Comparison of ENCODE assay signal across 15 cellular contexts in the genomic region with DNA sequence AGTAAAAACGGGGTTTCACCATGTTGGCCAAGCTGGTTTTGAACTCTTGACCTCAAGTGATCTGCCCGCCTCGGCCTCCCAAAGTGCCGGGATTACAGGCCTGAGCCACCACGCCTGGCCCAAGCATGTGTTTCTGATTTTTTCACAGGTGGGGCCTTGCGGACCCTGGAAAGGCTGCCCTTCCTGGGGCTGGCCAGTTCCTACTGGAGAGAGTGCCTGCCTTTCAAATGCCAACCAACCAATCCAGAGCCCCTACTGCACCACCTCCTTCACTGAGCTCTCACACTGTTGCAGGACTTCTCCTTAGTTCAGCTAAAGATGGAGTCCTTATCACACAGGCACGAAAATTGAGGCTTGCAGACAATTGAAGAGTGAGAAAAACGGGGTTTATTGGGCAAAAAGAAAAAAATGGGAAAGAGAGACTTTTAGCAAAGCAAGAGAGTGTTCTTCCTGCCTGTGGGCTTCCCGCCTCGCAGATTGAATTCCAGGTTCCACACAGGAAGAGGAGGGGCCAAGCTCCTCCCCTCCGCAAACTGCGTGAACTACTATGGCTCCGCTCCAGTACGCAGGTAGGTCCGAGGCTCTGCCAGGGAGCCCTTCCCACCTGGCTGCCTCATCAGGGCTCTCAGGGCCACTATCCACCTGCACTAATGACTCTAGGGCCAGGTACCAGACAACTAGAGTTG. TPM values are rescaled to one million over a fixed set of nuclear protein-coding genes. Genes with fewer than 3 reads are reported as not detected.
"Had no signal": no experiment of that assay in that cellular context is flagged by ENCODE, and none has a peak within 500 bp of the region (broad histone marks: within the 10 kb centered on the region; RNA-seq: fewer than 3 reads in every experiment).

No MANE protein-coding gene starts in this region.

- H3K27me3 ChIP-seq: adrenal gland, hepatocyte had no signal

- H3K36me3 ChIP-seq: adrenal gland had no signal

- H2AFZ ChIP-seq: hepatocyte had no signal

- H3K4me1 Mint-ChIP-seq: activated B cell treated with CpG ODN at 0.5 μM for 24 hours; activated CD4-positive, alpha-beta T cell treated with anti-CD3 and anti-CD28 coated beads, Interleukin-2, amount 10 ng/mL, durations not matched to agents 24 days and 14 days; activated naive CD4-positive, alpha-beta T cell treated with anti-CD3 and anti-CD28 coated beads, Interleukin-2, amount 10 ng/mL, durations not matched to agents 7 days and 5 days; central memory CD8-positive, alpha-beta T cell had no signal

- H3K79me2 ChIP-seq: hepatocyte had no signal

- H3K4me3 Mint-ChIP-seq: activated B cell treated with CpG ODN at 0.5 μM for 24 hours; activated CD4-positive, alpha-beta T cell treated with anti-CD3 and anti-CD28 coated beads, Interleukin-2, amount 10 ng/mL, durations not matched to agents 24 days and 14 days; activated naive CD4-positive, alpha-beta T cell treated with anti-CD3 and anti-CD28 coated beads, Interleukin-2, amount 10 ng/mL, durations not matched to agents 7 days and 5 days; activated T-helper 1 cell treated with anti-CD3 and anti-CD28 coated beads, Interleukin-12 subunit alpha, Interleukin-12 subunit beta, Interleukin-2, Interleukin-4 antibody, amounts not matched to agents 30 ng/mL and 10 ng/mL and 1 ng/mL, durations not matched to agents 14 hours and 24 hours and 36 hours; central memory CD8-positive, alpha-beta T cell; dendritic cell treated with granulocyte-macrophage colony-stimulating factor and Interleukin-4, amounts not matched to agents 40 ng/mL and 50 ng/mL, for 4 days; T-helper 1 cell treated with Interleukin-12 subunit alpha and Interleukin-12 subunit beta and Interleukin-4 antibody, amounts not matched to agents 30 μg/mL and 1 μg/mL, for 36 hours had no signal

- H3K27me3 Mint-ChIP-seq: central memory CD8-positive, alpha-beta T cell had no signal

- H3K9me3 Mint-ChIP-seq: activated B cell treated with CpG ODN at 0.5 μM for 24 hours; activated CD4-positive, alpha-beta T cell treated with anti-CD3 and anti-CD28 coated beads, Interleukin-2, amount 10 ng/mL, durations not matched to agents 24 days and 14 days; activated naive CD4-positive, alpha-beta T cell treated with anti-CD3 and anti-CD28 coated beads, Interleukin-2, amount 10 ng/mL, durations not matched to agents 7 days and 5 days; activated T-helper 1 cell treated with anti-CD3 and anti-CD28 coated beads, Interleukin-12 subunit alpha, Interleukin-12 subunit beta, Interleukin-2, Interleukin-4 antibody, amounts not matched to agents 30 ng/mL and 10 ng/mL and 1 ng/mL, durations not matched to agents 14 hours and 24 hours and 36 hours; central memory CD8-positive, alpha-beta T cell; dendritic cell treated with granulocyte-macrophage colony-stimulating factor and Interleukin-4, amounts not matched to agents 40 ng/mL and 50 ng/mL, for 4 days; T-helper 1 cell treated with Interleukin-12 subunit alpha and Interleukin-12 subunit beta and Interleukin-4 antibody, amounts not matched to agents 30 μg/mL and 1 μg/mL, for 36 hours had no signal

- H3K27ac Mint-ChIP-seq: activated B cell treated with CpG ODN at 0.5 μM for 24 hours; activated CD4-positive, alpha-beta T cell treated with anti-CD3 and anti-CD28 coated beads, Interleukin-2, amount 10 ng/mL, durations not matched to agents 24 days and 14 days; activated naive CD4-positive, alpha-beta T cell treated with anti-CD3 and anti-CD28 coated beads, Interleukin-2, amount 10 ng/mL, durations not matched to agents 7 days and 5 days; activated T-helper 1 cell treated with anti-CD3 and anti-CD28 coated beads, Interleukin-12 subunit alpha, Interleukin-12 subunit beta, Interleukin-2, Interleukin-4 antibody, amounts not matched to agents 30 ng/mL and 10 ng/mL and 1 ng/mL, durations not matched to agents 14 hours and 24 hours and 36 hours; dendritic cell treated with granulocyte-macrophage colony-stimulating factor and Interleukin-4, amounts not matched to agents 40 ng/mL and 50 ng/mL, for 4 days; T-helper 1 cell treated with Interleukin-12 subunit alpha and Interleukin-12 subunit beta and Interleukin-4 antibody, amounts not matched to agents 30 μg/mL and 1 μg/mL, for 36 hours had no signal

- H3K4me3 ChIP-seq: adrenal gland, hepatocyte had no signal

- H3K27ac ChIP-seq: adrenal gland, hepatocyte had no signal

- H3K4me2 ChIP-seq: hepatocyte had no signal

- H3K36me3 Mint-ChIP-seq: activated naive CD4-positive, alpha-beta T cell treated with anti-CD3 and anti-CD28 coated beads, Interleukin-2, amount 10 ng/mL, durations not matched to agents 7 days and 5 days had no signal

- H3K9me3 ChIP-seq: adrenal gland had no signal

- DNase-seq: activated B cell treated with CpG ODN at 0.5 μM for 24 hours; activated CD4-positive, alpha-beta T cell treated with anti-CD3 and anti-CD28 coated beads, Interleukin-2, amount 10 ng/mL, durations not matched to agents 24 days and 14 days; activated naive CD4-positive, alpha-beta T cell treated with anti-CD3 and anti-CD28 coated beads, Interleukin-2, amount 10 ng/mL, durations not matched to agents 7 days and 5 days; adrenal gland; erythroblast; midbrain; posterior cingulate gyrus; stimulated activated CD4-positive, alpha-beta T cell treated with anti-CD3 and anti-CD28 coated beads, Interleukin-4, amount 100 ng/mL, for 1 hour; stimulated activated CD8-positive, alpha-beta memory T cell treated with anti-CD3 and anti-CD28 coated beads, Interleukin-4, amount 100 ng/mL, for 48 hours; stimulated activated naive CD8-positive, alpha-beta T cell treated with anti-CD3 and anti-CD28 coated beads, Interleukin-15, Interleukin-2, amounts not matched to agents 100 U/mL and 50 U/mL, for 24 hours had no signal

RNA-seq across cellular contexts. Expression of gene CMBL, which starts 8.3 kb away (rescaled TPM):
- total RNA-seq: activated B cell treated with CpG ODN at 0.5 μM for 24 hours had no signal
